Comparison of ENCODE assay signal across 8 cellular contexts in genomic region chr10:91005276-91005675, GRCh38.
DNase-seq lines count a peak whose midpoint lies in the region; ATAC-seq and TF ChIP-seq lines count a peak whose summit lies in the region.
"Not testable (repeated sequence)": the region's sequence is repeated elsewhere in the genome, so short reads cannot be mapped to it uniquely, and the experiment has no call there.

No MANE protein-coding gene starts in this region.

- H3K4me3 ChIP-seq in adipocyte (ENCODE audit: low read length), result not testable (repeated sequence)

- intact Hi-C loops in activated B cell treated with CpG ODN at 0.5 μM for 24 hours (cut with micrococcal nuclease), result loop anchor here (5.0 kb wide), 2 partner anchors 197 to 792 kb away; partner anchors contain the start of gene TNKS2
- intact Hi-C loops in activated CD8-positive, alpha-beta T cell treated with anti-CD3 and anti-CD28 coated beads for 36 hours (cut with micrococcal nuclease), result loop anchor here (5.0 kb wide), 1 partner anchor 92 kb away; no protein-coding TSS in a partner anchor
- intact Hi-C loops in activated naive CD4-positive, alpha-beta T cell treated with anti-CD3 and anti-CD28 coated beads for 36 hours (cut with micrococcal nuclease), result loop anchor here (10.0 kb wide), 1 partner anchor 900 kb away; the partner anchor contains the start of gene FGFBP3

- H3K9me3 ChIP-seq in adipocyte (ENCODE audit: control insufficient read depth, low read length), result not testable (repeated sequence)

- TF ChIP-seq CTCF in activated B cell treated with CpG ODN at 0.5 μM for 24 hours (IDR thresholded peaks at IDR 0.05); activated CD8-positive, alpha-beta T cell treated with anti-CD3 and anti-CD28 coated beads for 36 hours (IDR thresholded peaks at IDR 0.05): not testable (repeated sequence)

- not testable (repeated sequence) for ATAC-seq in activated B cell treated with CpG ODN at 0.5 μM for 24 hours (ENCODE audit: low read depth); activated CD8-positive, alpha-beta T cell treated with anti-CD3 and anti-CD28 coated beads for 36 hours
- peak; percentile 8 to 11 for ATAC-seq in stimulated activated naive B cell treated with anti-CD40 and anti-IgM and Interleukin-4, amounts not matched to agents 10 μg/mL and 1 μg/mL and 100 μg/mL, for 72 hours (replicated peaks)

- not testable (repeated sequence) for H3K9me3 Mint-ChIP-seq in IgD-negative memory B cell; activated B cell treated with CpG ODN at 0.5 μM for 24 hours; activated CD8-positive, alpha-beta T cell treated with anti-CD3 and anti-CD28 coated beads for 36 hours; activated naive CD4-positive, alpha-beta T cell treated with anti-CD3 and anti-CD28 coated beads for 36 hours
- peaks cover 16 to 21% of the 10 kb centered on the region in 2 donors for H3K9me3 Mint-ChIP-seq in stimulated activated naive B cell treated with anti-CD40 and anti-IgM and Interleukin-4, amounts not matched to agents 10 μg/mL and 1 μg/mL and 100 μg/mL, for 72 hours

- POLR2A ChIA-PET in activated B cell treated with CpG ODN at 0.5 μM for 24 hours (lab: Charles Lee), result interaction anchor here (0.6 to 3.2 kb wide), 13 partner anchors 9 to 247 kb away, joined by 3 to 35 read pairs (median 4); no protein-coding TSS in a partner anchor
- POLR2A ChIA-PET in activated CD8-positive, alpha-beta T cell treated with anti-CD3 and anti-CD28 coated beads for 36 hours (lab: Charles Lee), result interaction anchor here (1.1 to 1.4 kb wide), 2 partner anchors 161 to 215 kb away, joined by 4 read pairs; partner anchors contain the start of gene PCGF5

- H3K27me3 Mint-ChIP-seq in IgD-negative memory B cell; activated B cell treated with CpG ODN at 0.5 μM for 24 hours; activated CD8-positive, alpha-beta T cell treated with anti-CD3 and anti-CD28 coated beads for 36 hours; activated naive CD4-positive, alpha-beta T cell treated with anti-CD3 and anti-CD28 coated beads for 36 hours (ENCODE audit: low read depth); stimulated activated naive B cell treated with anti-CD40 and anti-IgM and Interleukin-4, amounts not matched to agents 10 μg/mL and 1 μg/mL and 100 μg/mL, for 72 hours: not testable (repeated sequence)

- H3K27ac Mint-ChIP-seq in IgD-negative memory B cell (peak overlapping the region in 2 of 3 donors; percentile 1), activated B cell treated with CpG ODN at 0.5 μM for 24 hours (peak overlapping the region; percentile 91)
- peak overlapping the region; percentile 37 for H3K27ac Mint-ChIP-seq in activated CD8-positive, alpha-beta T cell treated with anti-CD3 and anti-CD28 coated beads for 36 hours
- not testable (repeated sequence) for H3K27ac Mint-ChIP-seq in activated naive CD4-positive, alpha-beta T cell treated with anti-CD3 and anti-CD28 coated beads for 36 hours
- H3K27ac Mint-ChIP-seq in stimulated activated naive B cell treated with anti-CD40 and anti-IgM and Interleukin-4, amounts not matched to agents 10 μg/mL and 1 μg/mL and 100 μg/mL, for 72 hours, result peak overlapping the region; percentile 99

- not testable (repeated sequence) for H3K36me3 ChIP-seq in adipocyte (ENCODE audit: control insufficient read depth, insufficient read depth, low read length, severe bottlenecking)

- DNase-seq in CD1c-positive myeloid dendritic cell (ENCODE audit: extremely low spot score), result peak; percentile 5
- DNase-seq in activated B cell treated with CpG ODN at 0.5 μM for 24 hours; adipocyte (ENCODE audit: low read depth): not testable (repeated sequence)
- DNase-seq in activated CD8-positive, alpha-beta T cell treated with anti-CD3 and anti-CD28 coated beads for 36 hours, result peak; percentile 41
- DNase-seq in activated naive CD4-positive, alpha-beta T cell treated with anti-CD3 and anti-CD28 coated beads for 36 hours, result peak; percentile 36
- DNase-seq in stimulated activated CD4-positive, alpha-beta T cell treated with anti-CD3 and anti-CD28 coated beads, Interleukin-1b, Interleukin-23, amount 100 ng/mL, for 48 hours, result peak; percentile 22
- peak; percentile 36 for DNase-seq in stimulated activated naive B cell treated with anti-CD40 and anti-IgM and Interleukin-4, amounts not matched to agents 10 μg/mL and 1 μg/mL and 100 μg/mL, for 72 hours

- not testable (repeated sequence) for H3K36me3 Mint-ChIP-seq in IgD-negative memory B cell; activated B cell treated with CpG ODN at 0.5 μM for 24 hours (ENCODE audit: low read depth); activated CD8-positive, alpha-beta T cell treated with anti-CD3 and anti-CD28 coated beads for 36 hours (ENCODE audit: low read depth); activated naive CD4-positive, alpha-beta T cell treated with anti-CD3 and anti-CD28 coated beads for 36 hours (ENCODE audit: low read depth)
- peaks cover 29 to 52% of the 10 kb centered on the region in 2 donors for H3K36me3 Mint-ChIP-seq in stimulated activated naive B cell treated with anti-CD40 and anti-IgM and Interleukin-4, amounts not matched to agents 10 μg/mL and 1 μg/mL and 100 μg/mL, for 72 hours

- H3K4me1 ChIP-seq in adipocyte (ENCODE audit: control insufficient read depth, insufficient read depth, low read length), result peaks cover 15% of the 10 kb centered on the region

- not testable (repeated sequence) for H3K4me3 Mint-ChIP-seq in IgD-negative memory B cell; activated CD8-positive, alpha-beta T cell treated with anti-CD3 and anti-CD28 coated beads for 36 hours; activated naive CD4-positive, alpha-beta T cell treated with anti-CD3 and anti-CD28 coated beads for 36 hours
- H3K4me3 Mint-ChIP-seq in activated B cell treated with CpG ODN at 0.5 μM for 24 hours, result peak overlapping the region; percentile 36
- H3K4me3 Mint-ChIP-seq in stimulated activated naive B cell treated with anti-CD40 and anti-IgM and Interleukin-4, amounts not matched to agents 10 μg/mL and 1 μg/mL and 100 μg/mL, for 72 hours, result peak overlapping the region; percentile 49 to 62

- not testable (repeated sequence) for H3K27me3 ChIP-seq in adipocyte (replicated peaks; ENCODE audit: control insufficient read depth, insufficient read depth, low read length)

- CTCF ChIA-PET in activated B cell treated with CpG ODN at 0.5 μM for 24 hours (lab: Charles Lee), result interaction anchor here (0.5 to 3.5 kb wide), 22 partner anchors 13 to 282 kb away, joined by 3 to 148 read pairs (median 4); partner anchors contain the start of genes ANKRD1 and PCGF5
- CTCF ChIA-PET in activated CD8-positive, alpha-beta T cell treated with anti-CD3 and anti-CD28 coated beads for 36 hours (lab: Charles Lee), result interaction anchor here (0.7 to 9.3 kb wide), 37 partner anchors 11 to 292 kb away, joined by 3 to 184 read pairs (median 6); partner anchors contain the start of gene PCGF5
- CTCF ChIA-PET in activated naive CD4-positive, alpha-beta T cell treated with anti-CD3 and anti-CD28 coated beads for 36 hours (lab: Charles Lee), result interaction anchor here (0.8 to 5.9 kb wide), 28 partner anchors 10 to 406 kb away, joined by 3 to 161 read pairs (median 6); no protein-coding TSS in a partner anchor

- H3K9ac ChIP-seq in adipocyte (ENCODE audit: low read length), result peak overlapping the region; percentile 41

- peaks cover 19 to 31% (median 28%) of the 10 kb centered on the region in 3 donors for H3K4me1 Mint-ChIP-seq in IgD-negative memory B cell
- peaks cover 84% of the 10 kb centered on the region for H3K4me1 Mint-ChIP-seq in activated B cell treated with CpG ODN at 0.5 μM for 24 hours
- H3K4me1 Mint-ChIP-seq in activated CD8-positive, alpha-beta T cell treated with anti-CD3 and anti-CD28 coated beads for 36 hours (ENCODE audit: low read depth), result peaks cover 41% of the 10 kb centered on the region
- H3K4me1 Mint-ChIP-seq in activated naive CD4-positive, alpha-beta T cell treated with anti-CD3 and anti-CD28 coated beads for 36 hours (ENCODE audit: low read depth), result peaks cover 31% of the 10 kb centered on the region
- H3K4me1 Mint-ChIP-seq in stimulated activated naive B cell treated with anti-CD40 and anti-IgM and Interleukin-4, amounts not matched to agents 10 μg/mL and 1 μg/mL and 100 μg/mL, for 72 hours, result peaks cover 74 to 93% of the 10 kb centered on the region in 2 donors
